In genomic region chr7:77944183-77945182, GRCh38 we compare ENCODE assay signal across 1 cellular context.
TF ChIP-seq lines count a peak whose summit lies in the region.

No MANE protein-coding gene starts in this region.

TF ChIP-seq in K562, 482 proteins besides CTCF, POLR2A, EP300 and RAD21 (continued from another document and continues in another):
- TF ChIP-seq ZNF707 (CRISPR knock-in tag; conservative IDR thresholded peaks at IDR 0.05), result no peak
- TF ChIP-seq ESRRA (IDR thresholded peaks at IDR 0.05; ENCODE audit: borderline replicate concordance, low read depth), result no peak
- peak; percentile 72; the same call in 1 of the 2 replicates for TF ChIP-seq ZNF395 (CRISPR knock-in tag; IDR thresholded peaks at IDR 0.05)
- TF ChIP-seq ZNF407 (IDR thresholded peaks at IDR 0.05; ENCODE audit: low read depth), result no peak
- no peak for TF ChIP-seq MCM7 (IDR thresholded peaks at IDR 0.05)
- TF ChIP-seq PHF8 (IDR thresholded peaks at IDR 0.05; ENCODE audit: borderline replicate concordance, low read length), result no peak
- TF ChIP-seq ZBTB1 (CRISPR knock-in tag; IDR thresholded peaks at IDR 0.05; ENCODE audit: borderline replicate concordance, low read depth), result no peak
- no peak for TF ChIP-seq BRF1 (IDR thresholded peaks at IDR 0.05; ENCODE audit: borderline replicate concordance, extremely low read depth, insufficient read length)
- TF ChIP-seq ZNF280A (IDR thresholded peaks at IDR 0.05; ENCODE audit: low read depth, partially characterized antibody), result no peak
- TF ChIP-seq TCF3 (CRISPR knock-in tag; IDR thresholded peaks at IDR 0.05), result peak; percentile 59
- peak in 1 of 2 experiments; percentile 51; a peak in 2 of 4 replicates for TF ChIP-seq MNT (conservative IDR thresholded peaks at IDR 0.05)
- TF ChIP-seq TBL1XR1 (IDR thresholded peaks at IDR 0.05; ENCODE audit: low read length in 2 of 2), result peak in 1 of 2 experiments; percentile 40; a peak in 1 of 4 replicates
- no peak for TF ChIP-seq KLF13 (tag; IDR thresholded peaks at IDR 0.05; ENCODE audit: borderline replicate concordance, low read depth)
- no peak for TF ChIP-seq E2F1 (CRISPR knock-in tag; IDR thresholded peaks at IDR 0.05)
- no peak for TF ChIP-seq NR4A1 (CRISPR knock-in tag; IDR thresholded peaks at IDR 0.05)
- TF ChIP-seq NR4A1 (tag; IDR thresholded peaks at IDR 0.05), result no peak
- TF ChIP-seq NR2F6 (CRISPR knock-in tag; IDR thresholded peaks at IDR 0.05), result no peak
- no peak for TF ChIP-seq C11orf30 (IDR thresholded peaks at IDR 0.05; ENCODE audit: low read depth)
- no peak for TF ChIP-seq HMG20B (CRISPR knock-in tag; IDR thresholded peaks at IDR 0.05)
- TF ChIP-seq PBX2 (CRISPR knock-in tag; IDR thresholded peaks at IDR 0.05; ENCODE audit: low read depth), result no peak
- no peak for TF ChIP-seq PBX2 (tag; conservative IDR thresholded peaks at IDR 0.05; ENCODE audit: low read depth)
- TF ChIP-seq ASH1L (IDR thresholded peaks at IDR 0.05; ENCODE audit: borderline replicate concordance, low read depth, partially characterized antibody), result no peak
- no peak for TF ChIP-seq FOSL1 (tag; conservative IDR thresholded peaks at IDR 0.05)
- TF ChIP-seq MCM2 (IDR thresholded peaks at IDR 0.05; ENCODE audit: low read depth), result no peak
- TF ChIP-seq SRSF9 (IDR thresholded peaks at IDR 0.05; ENCODE audit: borderline replicate concordance, low read depth, low read length), result no peak
- TF ChIP-seq ZNF23 (CRISPR knock-in tag; IDR thresholded peaks at IDR 0.05), result no peak
- TF ChIP-seq ARID4B (CRISPR knock-in tag; IDR thresholded peaks at IDR 0.05), result no peak
- TF ChIP-seq HMBOX1 (IDR thresholded peaks at IDR 0.05), result no peak; the same call in 1 of the 2 replicates
